ENCODE assay signal across 1 cellular context in the genomic region with DNA sequence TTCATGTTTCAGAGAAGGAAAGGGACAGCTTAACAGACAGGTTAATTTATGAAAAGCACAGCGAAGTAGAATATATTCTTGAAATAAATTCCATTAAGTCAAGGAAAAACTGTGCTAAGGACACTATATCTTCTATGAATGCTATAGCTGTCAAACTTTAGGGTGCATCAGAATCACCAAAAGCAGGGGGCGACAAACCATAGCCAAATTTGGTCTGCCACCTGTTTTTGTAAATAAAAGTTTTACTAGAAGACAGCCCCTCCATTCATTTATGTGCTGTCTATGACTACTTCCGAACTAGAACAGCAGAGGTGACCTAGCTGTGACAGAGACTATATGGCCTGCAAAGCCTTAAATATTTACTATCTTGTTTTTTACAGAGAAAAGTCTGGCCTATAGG.
TF ChIP-seq lines count a peak whose summit lies in the region.

No MANE protein-coding gene starts in this region.

TF ChIP-seq in GM12878, 131 proteins besides CTCF, POLR2A, EP300 and RAD21:
- TF ChIP-seq, protein P1, sequence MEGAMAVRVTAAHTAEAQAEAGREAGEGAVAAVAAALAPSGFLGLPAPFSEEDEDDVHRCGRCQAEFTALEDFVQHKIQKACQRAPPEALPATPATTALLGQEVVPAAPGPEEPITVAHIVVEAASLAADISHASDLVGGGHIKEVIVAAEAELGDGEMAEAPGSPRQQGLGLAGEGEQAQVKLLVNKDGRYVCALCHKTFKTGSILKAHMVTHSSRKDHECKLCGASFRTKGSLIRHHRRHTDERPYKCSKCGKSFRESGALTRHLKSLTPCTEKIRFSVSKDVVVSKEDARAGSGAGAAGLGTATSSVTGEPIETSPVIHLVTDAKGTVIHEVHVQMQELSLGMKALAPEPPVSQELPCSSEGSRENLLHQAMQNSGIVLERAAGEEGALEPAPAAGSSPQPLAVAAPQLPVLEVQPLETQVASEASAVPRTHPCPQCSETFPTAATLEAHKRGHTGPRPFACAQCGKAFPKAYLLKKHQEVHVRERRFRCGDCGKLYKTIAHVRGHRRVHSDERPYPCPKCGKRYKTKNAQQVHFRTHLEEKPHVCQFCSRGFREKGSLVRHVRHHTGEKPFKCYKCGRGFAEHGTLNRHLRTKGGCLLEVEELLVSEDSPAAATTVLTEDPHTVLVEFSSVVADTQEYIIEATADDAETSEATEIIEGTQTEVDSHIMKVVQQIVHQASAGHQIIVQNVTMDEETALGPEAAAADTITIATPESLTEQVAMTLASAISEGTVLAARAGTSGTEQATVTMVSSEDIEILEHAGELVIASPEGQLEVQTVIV (IDR thresholded peaks at IDR 0.05; ENCODE audit: borderline replicate concordance, partially characterized antibody), result no peak
- TF ChIP-seq NFYA (IDR thresholded peaks at IDR 0.05; ENCODE audit: borderline replicate concordance, low read depth, low read length) (no peak), RAD51 (IDR thresholded peaks at IDR 0.05) (no peak), CBFB (IDR thresholded peaks at IDR 0.05; ENCODE audit: low read depth) (no peak), ETV6 (conservative IDR thresholded peaks at IDR 0.05 in 1 of 2, IDR thresholded peaks at IDR 0.05 in 1 of 2; ENCODE audit: borderline replicate concordance in 1 of 2, low read depth in 1 of 2) (no peak), CREB1 (IDR thresholded peaks at IDR 0.05; ENCODE audit: low read depth) (no peak), HDAC6 (IDR thresholded peaks at IDR 0.05; ENCODE audit: unreplicated experiment) (no peak), HDAC2 (IDR thresholded peaks at IDR 0.05) (no peak), ZNF274 (IDR thresholded peaks at IDR 0.05; ENCODE audit: insufficient read depth, insufficient read length) (no peak), BCL11A (IDR thresholded peaks at IDR 0.05; ENCODE audit: low read depth, low read length) (no peak), SREBF1 (IDR thresholded peaks at IDR 0.05; ENCODE audit: low read length) (no peak), CHD1 (IDR thresholded peaks at IDR 0.05; ENCODE audit: low read depth, low read length) (no peak), TBL1XR1 (IDR thresholded peaks at IDR 0.05; ENCODE audit: low read depth, low read length) (no peak), POLR2AphosphoS5 (IDR thresholded peaks at IDR 0.05; ENCODE audit: low read length) (no peak), RB1 (IDR thresholded peaks at IDR 0.05; ENCODE audit: borderline replicate concordance) (no peak), CBX5 (IDR thresholded peaks at IDR 0.05; ENCODE audit: low read depth) (no peak), KLF5 (IDR thresholded peaks at IDR 0.05; ENCODE audit: partially characterized antibody) (no peak)
- TF ChIP-seq, protein P2, sequence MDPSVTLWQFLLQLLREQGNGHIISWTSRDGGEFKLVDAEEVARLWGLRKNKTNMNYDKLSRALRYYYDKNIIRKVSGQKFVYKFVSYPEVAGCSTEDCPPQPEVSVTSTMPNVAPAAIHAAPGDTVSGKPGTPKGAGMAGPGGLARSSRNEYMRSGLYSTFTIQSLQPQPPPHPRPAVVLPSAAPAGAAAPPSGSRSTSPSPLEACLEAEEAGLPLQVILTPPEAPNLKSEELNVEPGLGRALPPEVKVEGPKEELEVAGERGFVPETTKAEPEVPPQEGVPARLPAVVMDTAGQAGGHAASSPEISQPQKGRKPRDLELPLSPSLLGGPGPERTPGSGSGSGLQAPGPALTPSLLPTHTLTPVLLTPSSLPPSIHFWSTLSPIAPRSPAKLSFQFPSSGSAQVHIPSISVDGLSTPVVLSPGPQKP (IDR thresholded peaks at IDR 0.05; ENCODE audit: low read depth, low read length), result no peak
- TF ChIP-seq, protein P3, sequence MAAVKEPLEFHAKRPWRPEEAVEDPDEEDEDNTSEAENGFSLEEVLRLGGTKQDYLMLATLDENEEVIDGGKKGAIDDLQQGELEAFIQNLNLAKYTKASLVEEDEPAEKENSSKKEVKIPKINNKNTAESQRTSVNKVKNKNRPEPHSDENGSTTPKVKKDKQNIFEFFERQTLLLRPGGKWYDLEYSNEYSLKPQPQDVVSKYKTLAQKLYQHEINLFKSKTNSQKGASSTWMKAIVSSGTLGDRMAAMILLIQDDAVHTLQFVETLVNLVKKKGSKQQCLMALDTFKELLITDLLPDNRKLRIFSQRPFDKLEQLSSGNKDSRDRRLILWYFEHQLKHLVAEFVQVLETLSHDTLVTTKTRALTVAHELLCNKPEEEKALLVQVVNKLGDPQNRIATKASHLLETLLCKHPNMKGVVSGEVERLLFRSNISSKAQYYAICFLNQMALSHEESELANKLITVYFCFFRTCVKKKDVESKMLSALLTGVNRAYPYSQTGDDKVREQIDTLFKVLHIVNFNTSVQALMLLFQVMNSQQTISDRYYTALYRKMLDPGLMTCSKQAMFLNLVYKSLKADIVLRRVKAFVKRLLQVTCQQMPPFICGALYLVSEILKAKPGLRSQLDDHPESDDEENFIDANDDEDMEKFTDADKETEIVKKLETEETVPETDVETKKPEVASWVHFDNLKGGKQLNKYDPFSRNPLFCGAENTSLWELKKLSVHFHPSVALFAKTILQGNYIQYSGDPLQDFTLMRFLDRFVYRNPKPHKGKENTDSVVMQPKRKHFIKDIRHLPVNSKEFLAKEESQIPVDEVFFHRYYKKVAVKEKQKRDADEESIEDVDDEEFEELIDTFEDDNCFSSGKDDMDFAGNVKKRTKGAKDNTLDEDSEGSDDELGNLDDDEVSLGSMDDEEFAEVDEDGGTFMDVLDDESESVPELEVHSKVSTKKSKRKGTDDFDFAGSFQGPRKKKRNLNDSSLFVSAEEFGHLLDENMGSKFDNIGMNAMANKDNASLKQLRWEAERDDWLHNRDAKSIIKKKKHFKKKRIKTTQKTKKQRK (IDR thresholded peaks at IDR 0.05; ENCODE audit: low read depth, low read length), result no peak
